8 cellular contexts compared by ENCODE assay signal in the genomic region with DNA sequence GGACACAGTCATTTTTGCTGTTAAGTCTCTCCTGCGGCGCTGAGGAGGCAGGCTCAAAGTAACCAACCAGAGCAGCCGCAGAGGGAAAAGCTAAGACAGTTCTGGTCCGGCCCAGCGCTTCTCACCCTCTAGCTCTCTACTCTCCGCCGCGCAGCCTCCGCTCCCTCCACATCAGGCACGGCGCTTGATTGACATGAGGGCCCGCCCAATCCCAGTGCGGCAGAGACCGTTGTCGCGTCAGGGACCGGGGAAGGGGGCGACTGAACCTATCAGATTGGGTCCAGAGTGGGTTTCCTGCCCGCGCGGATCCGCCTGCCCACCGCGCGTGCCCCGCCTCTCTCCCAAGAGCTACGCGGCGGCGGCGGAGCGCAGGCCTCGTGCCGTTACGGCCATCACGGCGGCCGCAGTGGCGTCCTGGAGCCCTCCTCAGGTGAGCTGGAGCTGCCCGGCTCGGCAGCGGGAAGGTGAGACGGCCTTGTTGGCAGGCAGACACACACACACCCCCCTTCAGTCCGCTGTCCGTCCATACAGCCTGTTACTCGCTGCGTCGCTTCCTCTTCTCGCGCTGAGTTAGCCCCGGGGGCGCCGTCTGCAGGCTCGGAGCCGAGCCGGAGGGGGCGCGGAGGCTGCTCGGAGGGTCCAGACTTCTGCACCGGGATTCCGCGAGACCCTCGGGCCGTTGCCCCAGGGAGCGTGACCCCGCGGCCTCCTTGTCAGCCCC. TPM values are rescaled to one million over a fixed set of nuclear protein-coding genes. Genes with fewer than 3 reads are reported as not detected.
DNase-seq lines count a peak whose midpoint lies in the region; ATAC-seq and TF ChIP-seq lines count a peak whose summit lies in the region.

Gene NCK1, plus strand, starts transcription at position 319 of the 721 bp plus-strand sequence. CDS start 65,794 bp downstream, outside the sequence.

- peaks cover 14% of the 10 kb centered on the region for H3K4me1 ChIP-seq in PC-3 (ENCODE audit: insufficient read depth, low read length)

- no peaks in the 10 kb centered on the region for H4K20me1 ChIP-seq in PC-3 (ENCODE audit: low read length)

- TF ChIP-seq RAD21 in Ishikawa (IDR thresholded peaks at IDR 0.05; ENCODE audit: low read depth): peak; percentile 18; the same call in 1 of the 2 replicates

- ATAC-seq in GM21576 (IDR thresholded peaks at IDR 0.05; ENCODE audit: unreplicated experiment) (peak; percentile 97), PC-3 (peak; percentile 98)

- peak within 1 kb of the TSS; percentile 76 for H3K27ac ChIP-seq in PC-3 (ENCODE audit: low read length)
- peak within 1 kb of the TSS; percentile 88 for H3K27ac ChIP-seq in epithelial cell of prostate

- H3F3A ChIP-seq in PC-3 (ENCODE audit: low read length, unreplicated experiment): no peaks in the 10 kb centered on the region

- H3K27me3 ChIP-seq in PC-3 (ENCODE audit: low read length): no peaks in the 10 kb centered on the region

- H3K9ac ChIP-seq in PC-3 (ENCODE audit: low read length): peak within 1 kb of the TSS; percentile 91

- no TSS peak for BruUV-seq in PC-3 (replicated peaks; lab: Mats Ljungman, UMichigan)

- POLR2A ChIA-PET in PC-3 (lab: Charles Lee; ENCODE audit: unreplicated experiment): interaction anchor here (0.5 to 0.7 kb wide), 2 partner anchors 21 to 790 kb away, joined by 3 to 5 read pairs; no protein-coding TSS in a partner anchor

- no peaks in the 10 kb centered on the region for H3K9me3 ChIP-seq in PC-3 (ENCODE audit: low read length)

- peak within 1 kb of the TSS; percentile 98 for H3K4me2 ChIP-seq in PC-3 (ENCODE audit: low read length)

- intact Hi-C loops in PC-3 (cut with micrococcal nuclease): loop anchor here (1.0 to 10.0 kb wide), 3 partner anchors 44 to 109 kb away; partner anchors contain the start of gene STAG1

- H3K79me2 ChIP-seq in PC-3 (ENCODE audit: low read length): peaks cover 60% of the 10 kb centered on the region

- CTCF ChIA-PET in PC-3 (lab: Charles Lee): interaction anchor here (0.6 to 1.2 kb wide), 2 partner anchors 110 to 152 kb away, joined by 3 to 5 read pairs; partner anchors contain the start of gene STAG1

- peak within 1 kb of the TSS; percentile 95 for H2AFZ ChIP-seq in PC-3 (ENCODE audit: low read length)

- H3K4me3 ChIP-seq in PC-3 (ENCODE audit: low read length): peak within 1 kb of the TSS; percentile 94

- TF ChIP-seq EP300 in Ishikawa (IDR thresholded peaks at IDR 0.05; ENCODE audit: borderline replicate concordance): no peak; the same call in 1 of the 2 replicates

- DNase-seq in DMS53 (lab: John Stamatoyannopoulos, UW): peak; percentile 98
- peak; percentile 93 for DNase-seq in PC-3
- peak; percentile 95 for DNase-seq in activated T-cell treated with anti-CD3 and anti-CD28 coated beads for 48 hours (ENCODE audit: low read depth)
- peak; percentile 94 for DNase-seq in epithelial cell of prostate (ENCODE audit: low read depth, low spot score)
- peak; percentile 98 for DNase-seq in mucosa of gallbladder (ENCODE audit: low spot score)
- DNase-seq in stimulated activated CD8-positive, alpha-beta memory T cell treated with anti-CD3 and anti-CD28 coated beads, Interleukin-4, amount 100 ng/mL, for 4 hours (ENCODE audit: low read depth in 2 of 2, low spot score in 1 of 2): peak; percentile 97

- no peaks in the 10 kb centered on the region for H3K9me2 ChIP-seq in PC-3 (replicated peaks; ENCODE audit: low read length)

- no peaks in the 10 kb centered on the region for H3K36me3 ChIP-seq in PC-3 (ENCODE audit: low read depth, low read length)

- 0 out of 2 replicates have a peak, but pooled peaks have one; percentile 12 for TF ChIP-seq CTCF in PC-3 (conservative IDR thresholded peaks at IDR 0.05; ENCODE audit: low read depth, low read length)

TF ChIP-seq in Ishikawa, 13 proteins besides CTCF, POLR2A, EP300 and RAD21:
- TF ChIP-seq, protein P1, sequence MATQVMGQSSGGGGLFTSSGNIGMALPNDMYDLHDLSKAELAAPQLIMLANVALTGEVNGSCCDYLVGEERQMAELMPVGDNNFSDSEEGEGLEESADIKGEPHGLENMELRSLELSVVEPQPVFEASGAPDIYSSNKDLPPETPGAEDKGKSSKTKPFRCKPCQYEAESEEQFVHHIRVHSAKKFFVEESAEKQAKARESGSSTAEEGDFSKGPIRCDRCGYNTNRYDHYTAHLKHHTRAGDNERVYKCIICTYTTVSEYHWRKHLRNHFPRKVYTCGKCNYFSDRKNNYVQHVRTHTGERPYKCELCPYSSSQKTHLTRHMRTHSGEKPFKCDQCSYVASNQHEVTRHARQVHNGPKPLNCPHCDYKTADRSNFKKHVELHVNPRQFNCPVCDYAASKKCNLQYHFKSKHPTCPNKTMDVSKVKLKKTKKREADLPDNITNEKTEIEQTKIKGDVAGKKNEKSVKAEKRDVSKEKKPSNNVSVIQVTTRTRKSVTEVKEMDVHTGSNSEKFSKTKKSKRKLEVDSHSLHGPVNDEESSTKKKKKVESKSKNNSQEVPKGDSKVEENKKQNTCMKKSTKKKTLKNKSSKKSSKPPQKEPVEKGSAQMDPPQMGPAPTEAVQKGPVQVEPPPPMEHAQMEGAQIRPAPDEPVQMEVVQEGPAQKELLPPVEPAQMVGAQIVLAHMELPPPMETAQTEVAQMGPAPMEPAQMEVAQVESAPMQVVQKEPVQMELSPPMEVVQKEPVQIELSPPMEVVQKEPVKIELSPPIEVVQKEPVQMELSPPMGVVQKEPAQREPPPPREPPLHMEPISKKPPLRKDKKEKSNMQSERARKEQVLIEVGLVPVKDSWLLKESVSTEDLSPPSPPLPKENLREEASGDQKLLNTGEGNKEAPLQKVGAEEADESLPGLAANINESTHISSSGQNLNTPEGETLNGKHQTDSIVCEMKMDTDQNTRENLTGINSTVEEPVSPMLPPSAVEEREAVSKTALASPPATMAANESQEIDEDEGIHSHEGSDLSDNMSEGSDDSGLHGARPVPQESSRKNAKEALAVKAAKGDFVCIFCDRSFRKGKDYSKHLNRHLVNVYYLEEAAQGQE (IDR thresholded peaks at IDR 0.05; ENCODE audit: low read depth): no peak
- TF ChIP-seq ZBTB7A (IDR thresholded peaks at IDR 0.05; ENCODE audit: low read depth): no peak
- peak; percentile 81 for TF ChIP-seq TAF1 (IDR thresholded peaks at IDR 0.05; ENCODE audit: low read depth)
- peak; percentile 64; the same call in 1 of the 2 replicates for TF ChIP-seq TCF12 (IDR thresholded peaks at IDR 0.05; ENCODE audit: low read depth)
- no peak for TF ChIP-seq FOXM1 (IDR thresholded peaks at IDR 0.05; ENCODE audit: borderline replicate concordance, low read depth)
- TF ChIP-seq, protein P2, sequence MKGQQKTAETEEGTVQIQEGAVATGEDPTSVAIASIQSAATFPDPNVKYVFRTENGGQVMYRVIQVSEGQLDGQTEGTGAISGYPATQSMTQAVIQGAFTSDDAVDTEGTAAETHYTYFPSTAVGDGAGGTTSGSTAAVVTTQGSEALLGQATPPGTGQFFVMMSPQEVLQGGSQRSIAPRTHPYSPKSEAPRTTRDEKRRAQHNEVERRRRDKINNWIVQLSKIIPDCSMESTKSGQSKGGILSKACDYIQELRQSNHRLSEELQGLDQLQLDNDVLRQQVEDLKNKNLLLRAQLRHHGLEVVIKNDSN (IDR thresholded peaks at IDR 0.05): peak; percentile 42
- TF ChIP-seq TEAD4 (IDR thresholded peaks at IDR 0.05): no peak; the same call in 1 of the 2 replicates
- TF ChIP-seq NFIC (IDR thresholded peaks at IDR 0.05): peak; percentile 26; the same call in 1 of the 2 replicates
- no peak; the same call in 1 of the 2 replicates for TF ChIP-seq CEBPB (IDR thresholded peaks at IDR 0.05)
- TF ChIP-seq EGR1 (IDR thresholded peaks at IDR 0.05): no peak
- peak; percentile 80 for TF ChIP-seq YY1 (IDR thresholded peaks at IDR 0.05; ENCODE audit: low read depth)
- TF ChIP-seq, protein P3, sequence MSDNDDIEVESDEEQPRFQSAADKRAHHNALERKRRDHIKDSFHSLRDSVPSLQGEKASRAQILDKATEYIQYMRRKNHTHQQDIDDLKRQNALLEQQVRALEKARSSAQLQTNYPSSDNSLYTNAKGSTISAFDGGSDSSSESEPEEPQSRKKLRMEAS (IDR thresholded peaks at IDR 0.05): peak; percentile 98
- TF ChIP-seq CREB1 (IDR thresholded peaks at IDR 0.05; ENCODE audit: low read depth): peak; percentile 70

RNA-seq across cellular contexts. Expression of gene NCK1, which starts in this region (rescaled TPM):
- total RNA-seq in PC-3 (2014; rRNA removed) (15.3 and 16.5 TPM in 2 replicates), mucosa of gallbladder (27.6 TPM)

Comparison
In these comparisons a context has a peak if more than half of its experiments do, and no peak if none do; other contexts are left out.
1. Peak in every context shown above with its lines: DNase-seq, ATAC-seq, H3K4me3 ChIP-seq and H3K27ac ChIP-seq.